1 cellular context compared by ENCODE assay signal in the genomic region with DNA sequence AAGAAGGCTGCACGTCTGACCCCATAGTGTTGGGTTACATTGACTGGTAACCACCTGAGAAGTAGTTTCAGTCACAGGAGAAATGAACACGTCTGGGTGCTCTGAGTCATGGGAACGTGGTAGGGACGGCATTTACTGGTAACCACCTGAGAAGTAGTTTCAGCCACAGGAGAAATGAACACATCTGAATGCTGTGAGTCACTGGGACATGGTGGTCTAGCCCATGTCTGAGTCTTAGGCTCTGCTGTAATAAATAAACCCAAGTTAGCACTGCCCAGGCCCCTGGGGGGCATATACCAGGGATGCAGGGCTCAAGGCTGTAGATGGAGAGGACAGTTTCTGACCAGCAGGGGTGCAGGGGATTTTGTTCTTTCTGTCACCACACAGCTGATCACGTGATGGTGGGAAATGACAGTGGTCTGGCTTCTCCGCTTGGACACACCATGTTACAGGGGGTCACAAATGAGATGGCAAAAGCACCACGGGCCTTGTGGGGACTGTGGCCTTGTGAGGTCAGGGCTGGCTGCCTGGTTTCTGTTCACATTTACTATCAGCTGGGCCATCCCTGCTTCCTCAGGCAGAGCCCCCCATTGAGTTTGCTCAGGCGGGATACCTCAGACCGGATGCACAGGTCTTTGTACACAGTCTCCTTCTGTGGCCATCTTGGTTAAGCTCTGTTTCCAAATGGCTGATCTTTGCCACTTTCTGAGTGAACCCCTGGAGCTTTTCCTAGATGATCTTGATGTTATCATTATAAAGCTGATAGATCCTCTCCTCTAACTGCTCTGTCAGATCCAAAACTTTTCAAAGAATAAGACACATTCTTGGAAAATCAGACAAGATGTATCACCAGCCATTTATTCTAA.
TF ChIP-seq lines count a peak whose summit lies in the region.

No MANE protein-coding gene starts in this region.

TF ChIP-seq in GM12878, 131 proteins besides CTCF, POLR2A, EP300 and RAD21 (continued from another document and continues in another):
- TF ChIP-seq, protein P1, sequence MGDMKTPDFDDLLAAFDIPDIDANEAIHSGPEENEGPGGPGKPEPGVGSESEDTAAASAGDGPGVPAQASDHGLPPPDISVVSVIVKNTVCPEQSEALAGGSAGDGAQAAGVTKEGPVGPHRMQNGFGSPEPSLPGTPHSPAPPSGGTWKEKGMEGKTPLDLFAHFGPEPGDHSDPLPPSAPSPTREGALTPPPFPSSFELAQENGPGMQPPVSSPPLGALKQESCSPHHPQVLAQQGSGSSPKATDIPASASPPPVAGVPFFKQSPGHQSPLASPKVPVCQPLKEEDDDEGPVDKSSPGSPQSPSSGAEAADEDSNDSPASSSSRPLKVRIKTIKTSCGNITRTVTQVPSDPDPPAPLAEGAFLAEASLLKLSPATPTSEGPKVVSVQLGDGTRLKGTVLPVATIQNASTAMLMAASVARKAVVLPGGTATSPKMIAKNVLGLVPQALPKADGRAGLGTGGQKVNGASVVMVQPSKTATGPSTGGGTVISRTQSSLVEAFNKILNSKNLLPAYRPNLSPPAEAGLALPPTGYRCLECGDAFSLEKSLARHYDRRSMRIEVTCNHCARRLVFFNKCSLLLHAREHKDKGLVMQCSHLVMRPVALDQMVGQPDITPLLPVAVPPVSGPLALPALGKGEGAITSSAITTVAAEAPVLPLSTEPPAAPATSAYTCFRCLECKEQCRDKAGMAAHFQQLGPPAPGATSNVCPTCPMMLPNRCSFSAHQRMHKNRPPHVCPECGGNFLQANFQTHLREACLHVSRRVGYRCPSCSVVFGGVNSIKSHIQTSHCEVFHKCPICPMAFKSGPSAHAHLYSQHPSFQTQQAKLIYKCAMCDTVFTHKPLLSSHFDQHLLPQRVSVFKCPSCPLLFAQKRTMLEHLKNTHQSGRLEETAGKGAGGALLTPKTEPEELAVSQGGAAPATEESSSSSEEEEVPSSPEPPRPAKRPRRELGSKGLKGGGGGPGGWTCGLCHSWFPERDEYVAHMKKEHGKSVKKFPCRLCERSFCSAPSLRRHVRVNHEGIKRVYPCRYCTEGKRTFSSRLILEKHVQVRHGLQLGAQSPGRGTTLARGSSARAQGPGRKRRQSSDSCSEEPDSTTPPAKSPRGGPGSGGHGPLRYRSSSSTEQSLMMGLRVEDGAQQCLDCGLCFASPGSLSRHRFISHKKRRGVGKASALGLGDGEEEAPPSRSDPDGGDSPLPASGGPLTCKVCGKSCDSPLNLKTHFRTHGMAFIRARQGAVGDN (IDR thresholded peaks at IDR 0.05): peak; percentile 85
- TF ChIP-seq BACH1 (IDR thresholded peaks at IDR 0.05; ENCODE audit: borderline replicate concordance) (peak; percentile 95), HDGF (IDR thresholded peaks at IDR 0.05) (no peak), NR2F1 (conservative IDR thresholded peaks at IDR 0.05) (peak; percentile 91), POU2F2 (IDR thresholded peaks at IDR 0.05; ENCODE audit: borderline replicate concordance, low read depth, low read length) (peak; percentile 84; the same call in 1 of the 3 replicates), EGR1 (IDR thresholded peaks at IDR 0.05; ENCODE audit: borderline replicate concordance in 1 of 2, low read depth in 2 of 2, low read length in 2 of 2) (no peak; a peak in 1 of 3 replicates), SP1 (IDR thresholded peaks at IDR 0.05; ENCODE audit: low read depth, low read length) (peak; percentile 77), EZH2 (IDR thresholded peaks at IDR 0.05; ENCODE audit: borderline replicate concordance, control insufficient read depth, low read depth, low read length) (no peak), SUPT20H (IDR thresholded peaks at IDR 0.05; ENCODE audit: borderline replicate concordance, control insufficient read depth, low read depth, low read length) (no peak), IKZF1 (conservative IDR thresholded peaks at IDR 0.05) (peak; percentile 97), RCOR1 (conservative IDR thresholded peaks at IDR 0.05; ENCODE audit: low read depth, low read length) (0 out of 2 replicates have a peak, but pooled peaks have one; percentile 57), SRF (IDR thresholded peaks at IDR 0.05; ENCODE audit: low read depth in 2 of 2, low read length in 2 of 2) (peak in 1 of 2 experiments; percentile 34; a peak in 1 of 4 replicates), TBL1XR1 (IDR thresholded peaks at IDR 0.05; ENCODE audit: low read depth, low read length) (peak; percentile 98), PAX5 (IDR thresholded peaks at IDR 0.05; ENCODE audit: borderline replicate concordance, low read depth, low read length) (peak; percentile 99), CREB1 (IDR thresholded peaks at IDR 0.05; ENCODE audit: low read depth) (peak; percentile 78), ASH2L (IDR thresholded peaks at IDR 0.05; ENCODE audit: borderline replicate concordance, low read depth) (no peak), GABPA (IDR thresholded peaks at IDR 0.05; ENCODE audit: low read depth) (peak; percentile 60), SIN3A (IDR thresholded peaks at IDR 0.05; ENCODE audit: low read depth, low read length) (no peak), RELA (IDR thresholded peaks at IDR 0.05; ENCODE audit: borderline replicate concordance, partially characterized antibody) (peak; percentile 16), NRF1 (conservative IDR thresholded peaks at IDR 0.05; ENCODE audit: low read depth, low read length) (no peak), SREBF1 (IDR thresholded peaks at IDR 0.05; ENCODE audit: low read length) (no peak), TCF3 (IDR thresholded peaks at IDR 0.05; ENCODE audit: borderline replicate concordance, insufficient read depth, low read depth, low read length) (peak; percentile 67; the same call in 1 of the 2 replicates), CBFB (IDR thresholded peaks at IDR 0.05; ENCODE audit: low read depth) (peak; percentile 97), SREBF2 (IDR thresholded peaks at IDR 0.05; ENCODE audit: low read length) (no peak), NBN (IDR thresholded peaks at IDR 0.05) (peak; percentile 95), ZNF274 (IDR thresholded peaks at IDR 0.05; ENCODE audit: insufficient read depth, insufficient read length) (no peak), NFIC (IDR thresholded peaks at IDR 0.05; ENCODE audit: low read depth, low read length) (peak; percentile 98), KLF5 (IDR thresholded peaks at IDR 0.05; ENCODE audit: partially characterized antibody) (peak; percentile 60), ZZZ3 (IDR thresholded peaks at IDR 0.05; ENCODE audit: control insufficient read depth, insufficient read length, low read depth) (no peak), MYB (IDR thresholded peaks at IDR 0.05; ENCODE audit: borderline replicate concordance, low read depth, low read length) (no peak), TCF12 (IDR thresholded peaks at IDR 0.05; ENCODE audit: low read depth, low read length) (peak; percentile 93), ZNF207 (IDR thresholded peaks at IDR 0.05; ENCODE audit: borderline replicate concordance) (peak; percentile 84; the same call in 1 of the 2 replicates), ZSCAN29 (IDR thresholded peaks at IDR 0.05) (no peak), JUND (IDR thresholded peaks at IDR 0.05; ENCODE audit: low read depth, low read length) (peak; percentile 83), TARDBP (IDR thresholded peaks at IDR 0.05; ENCODE audit: borderline replicate concordance) (peak; percentile 77; the same call in 1 of the 2 replicates)
- TF ChIP-seq, protein P2, sequence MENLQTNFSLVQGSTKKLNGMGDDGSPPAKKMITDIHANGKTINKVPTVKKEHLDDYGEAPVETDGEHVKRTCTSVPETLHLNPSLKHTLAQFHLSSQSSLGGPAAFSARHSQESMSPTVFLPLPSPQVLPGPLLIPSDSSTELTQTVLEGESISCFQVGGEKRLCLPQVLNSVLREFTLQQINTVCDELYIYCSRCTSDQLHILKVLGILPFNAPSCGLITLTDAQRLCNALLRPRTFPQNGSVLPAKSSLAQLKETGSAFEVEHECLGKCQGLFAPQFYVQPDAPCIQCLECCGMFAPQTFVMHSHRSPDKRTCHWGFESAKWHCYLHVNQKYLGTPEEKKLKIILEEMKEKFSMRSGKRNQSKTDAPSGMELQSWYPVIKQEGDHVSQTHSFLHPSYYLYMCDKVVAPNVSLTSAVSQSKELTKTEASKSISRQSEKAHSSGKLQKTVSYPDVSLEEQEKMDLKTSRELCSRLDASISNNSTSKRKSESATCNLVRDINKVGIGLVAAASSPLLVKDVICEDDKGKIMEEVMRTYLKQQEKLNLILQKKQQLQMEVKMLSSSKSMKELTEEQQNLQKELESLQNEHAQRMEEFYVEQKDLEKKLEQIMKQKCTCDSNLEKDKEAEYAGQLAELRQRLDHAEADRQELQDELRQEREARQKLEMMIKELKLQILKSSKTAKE (IDR thresholded peaks at IDR 0.05; ENCODE audit: low read depth, poor library complexity, severe bottlenecking): peak; percentile 100
- TF ChIP-seq, protein P3, sequence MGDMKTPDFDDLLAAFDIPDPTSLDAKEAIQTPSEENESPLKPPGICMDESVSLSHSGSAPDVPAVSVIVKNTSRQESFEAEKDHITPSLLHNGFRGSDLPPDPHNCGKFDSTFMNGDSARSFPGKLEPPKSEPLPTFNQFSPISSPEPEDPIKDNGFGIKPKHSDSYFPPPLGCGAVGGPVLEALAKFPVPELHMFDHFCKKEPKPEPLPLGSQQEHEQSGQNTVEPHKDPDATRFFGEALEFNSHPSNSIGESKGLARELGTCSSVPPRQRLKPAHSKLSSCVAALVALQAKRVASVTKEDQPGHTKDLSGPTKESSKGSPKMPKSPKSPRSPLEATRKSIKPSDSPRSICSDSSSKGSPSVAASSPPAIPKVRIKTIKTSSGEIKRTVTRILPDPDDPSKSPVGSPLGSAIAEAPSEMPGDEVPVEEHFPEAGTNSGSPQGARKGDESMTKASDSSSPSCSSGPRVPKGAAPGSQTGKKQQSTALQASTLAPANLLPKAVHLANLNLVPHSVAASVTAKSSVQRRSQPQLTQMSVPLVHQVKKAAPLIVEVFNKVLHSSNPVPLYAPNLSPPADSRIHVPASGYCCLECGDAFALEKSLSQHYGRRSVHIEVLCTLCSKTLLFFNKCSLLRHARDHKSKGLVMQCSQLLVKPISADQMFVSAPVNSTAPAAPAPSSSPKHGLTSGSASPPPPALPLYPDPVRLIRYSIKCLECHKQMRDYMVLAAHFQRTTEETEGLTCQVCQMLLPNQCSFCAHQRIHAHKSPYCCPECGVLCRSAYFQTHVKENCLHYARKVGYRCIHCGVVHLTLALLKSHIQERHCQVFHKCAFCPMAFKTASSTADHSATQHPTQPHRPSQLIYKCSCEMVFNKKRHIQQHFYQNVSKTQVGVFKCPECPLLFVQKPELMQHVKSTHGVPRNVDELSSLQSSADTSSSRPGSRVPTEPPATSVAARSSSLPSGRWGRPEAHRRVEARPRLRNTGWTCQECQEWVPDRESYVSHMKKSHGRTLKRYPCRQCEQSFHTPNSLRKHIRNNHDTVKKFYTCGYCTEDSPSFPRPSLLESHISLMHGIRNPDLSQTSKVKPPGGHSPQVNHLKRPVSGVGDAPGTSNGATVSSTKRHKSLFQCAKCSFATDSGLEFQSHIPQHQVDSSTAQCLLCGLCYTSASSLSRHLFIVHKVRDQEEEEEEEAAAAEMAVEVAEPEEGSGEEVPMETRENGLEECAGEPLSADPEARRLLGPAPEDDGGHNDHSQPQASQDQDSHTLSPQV (IDR thresholded peaks at IDR 0.05): peak; percentile 65
- TF ChIP-seq, protein P4, sequence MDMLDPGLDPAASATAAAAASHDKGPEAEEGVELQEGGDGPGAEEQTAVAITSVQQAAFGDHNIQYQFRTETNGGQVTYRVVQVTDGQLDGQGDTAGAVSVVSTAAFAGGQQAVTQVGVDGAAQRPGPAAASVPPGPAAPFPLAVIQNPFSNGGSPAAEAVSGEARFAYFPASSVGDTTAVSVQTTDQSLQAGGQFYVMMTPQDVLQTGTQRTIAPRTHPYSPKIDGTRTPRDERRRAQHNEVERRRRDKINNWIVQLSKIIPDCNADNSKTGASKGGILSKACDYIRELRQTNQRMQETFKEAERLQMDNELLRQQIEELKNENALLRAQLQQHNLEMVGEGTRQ (IDR thresholded peaks at IDR 0.05; ENCODE audit: borderline replicate concordance, low read depth, low read length): peak; percentile 82
- TF ChIP-seq, protein P5, sequence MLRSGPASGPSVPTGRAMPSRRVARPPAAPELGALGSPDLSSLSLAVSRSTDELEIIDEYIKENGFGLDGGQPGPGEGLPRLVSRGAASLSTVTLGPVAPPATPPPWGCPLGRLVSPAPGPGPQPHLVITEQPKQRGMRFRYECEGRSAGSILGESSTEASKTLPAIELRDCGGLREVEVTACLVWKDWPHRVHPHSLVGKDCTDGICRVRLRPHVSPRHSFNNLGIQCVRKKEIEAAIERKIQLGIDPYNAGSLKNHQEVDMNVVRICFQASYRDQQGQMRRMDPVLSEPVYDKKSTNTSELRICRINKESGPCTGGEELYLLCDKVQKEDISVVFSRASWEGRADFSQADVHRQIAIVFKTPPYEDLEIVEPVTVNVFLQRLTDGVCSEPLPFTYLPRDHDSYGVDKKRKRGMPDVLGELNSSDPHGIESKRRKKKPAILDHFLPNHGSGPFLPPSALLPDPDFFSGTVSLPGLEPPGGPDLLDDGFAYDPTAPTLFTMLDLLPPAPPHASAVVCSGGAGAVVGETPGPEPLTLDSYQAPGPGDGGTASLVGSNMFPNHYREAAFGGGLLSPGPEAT (IDR thresholded peaks at IDR 0.05; ENCODE audit: low read depth): peak; percentile 98
- TF ChIP-seq, protein P6, sequence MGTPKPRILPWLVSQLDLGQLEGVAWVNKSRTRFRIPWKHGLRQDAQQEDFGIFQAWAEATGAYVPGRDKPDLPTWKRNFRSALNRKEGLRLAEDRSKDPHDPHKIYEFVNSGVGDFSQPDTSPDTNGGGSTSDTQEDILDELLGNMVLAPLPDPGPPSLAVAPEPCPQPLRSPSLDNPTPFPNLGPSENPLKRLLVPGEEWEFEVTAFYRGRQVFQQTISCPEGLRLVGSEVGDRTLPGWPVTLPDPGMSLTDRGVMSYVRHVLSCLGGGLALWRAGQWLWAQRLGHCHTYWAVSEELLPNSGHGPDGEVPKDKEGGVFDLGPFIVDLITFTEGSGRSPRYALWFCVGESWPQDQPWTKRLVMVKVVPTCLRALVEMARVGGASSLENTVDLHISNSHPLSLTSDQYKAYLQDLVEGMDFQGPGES (IDR thresholded peaks at IDR 0.05): no peak
- TF ChIP-seq, protein P7, sequence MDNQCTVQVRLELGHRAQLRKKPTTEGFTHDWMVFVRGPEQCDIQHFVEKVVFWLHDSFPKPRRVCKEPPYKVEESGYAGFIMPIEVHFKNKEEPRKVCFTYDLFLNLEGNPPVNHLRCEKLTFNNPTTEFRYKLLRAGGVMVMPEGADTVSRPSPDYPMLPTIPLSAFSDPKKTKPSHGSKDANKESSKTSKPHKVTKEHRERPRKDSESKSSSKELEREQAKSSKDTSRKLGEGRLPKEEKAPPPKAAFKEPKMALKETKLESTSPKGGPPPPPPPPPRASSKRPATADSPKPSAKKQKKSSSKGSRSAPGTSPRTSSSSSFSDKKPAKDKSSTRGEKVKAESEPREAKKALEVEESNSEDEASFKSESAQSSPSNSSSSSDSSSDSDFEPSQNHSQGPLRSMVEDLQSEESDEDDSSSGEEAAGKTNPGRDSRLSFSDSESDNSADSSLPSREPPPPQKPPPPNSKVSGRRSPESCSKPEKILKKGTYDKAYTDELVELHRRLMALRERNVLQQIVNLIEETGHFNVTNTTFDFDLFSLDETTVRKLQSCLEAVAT (IDR thresholded peaks at IDR 0.05): peak; percentile 96
- TF ChIP-seq, protein P8, sequence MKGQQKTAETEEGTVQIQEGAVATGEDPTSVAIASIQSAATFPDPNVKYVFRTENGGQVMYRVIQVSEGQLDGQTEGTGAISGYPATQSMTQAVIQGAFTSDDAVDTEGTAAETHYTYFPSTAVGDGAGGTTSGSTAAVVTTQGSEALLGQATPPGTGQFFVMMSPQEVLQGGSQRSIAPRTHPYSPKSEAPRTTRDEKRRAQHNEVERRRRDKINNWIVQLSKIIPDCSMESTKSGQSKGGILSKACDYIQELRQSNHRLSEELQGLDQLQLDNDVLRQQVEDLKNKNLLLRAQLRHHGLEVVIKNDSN (IDR thresholded peaks at IDR 0.05; ENCODE audit: borderline replicate concordance, extremely low read length, insufficient read depth, low read depth, low read length): peak; percentile 83
